ENCODE assay signal across 20 cellular contexts in the genomic region with DNA sequence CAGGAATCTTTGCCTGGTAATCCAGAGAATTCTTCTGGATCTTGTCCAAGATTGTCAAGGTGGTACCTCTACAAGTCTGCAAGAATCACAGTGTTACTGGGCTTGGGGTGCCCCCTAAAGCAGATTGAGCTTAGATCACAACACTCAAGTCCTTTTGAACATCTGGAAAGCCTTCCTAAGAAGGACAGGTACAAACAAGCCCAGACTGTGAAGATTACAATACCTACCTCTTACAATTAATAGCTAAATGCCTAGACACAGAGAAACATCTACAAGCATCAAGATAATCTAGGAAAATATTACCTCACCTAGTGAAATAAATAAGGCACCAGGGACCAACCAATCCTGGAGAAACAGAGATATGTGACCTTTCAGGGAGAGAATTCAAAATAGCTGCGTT. TPM values are rescaled to one million over a fixed set of nuclear protein-coding genes. Genes with fewer than 3 reads are reported as not detected.
"Had no signal": no experiment of that assay in that cellular context is flagged by ENCODE, and none has a peak within 500 bp of the region (broad histone marks: within the 10 kb centered on the region; RNA-seq: fewer than 3 reads in every experiment).

No MANE protein-coding gene starts in this region.

- ATAC-seq: gastroesophageal sphincter; naive thymus-derived CD4-positive, alpha-beta T cell; psoas muscle; sciatic nerve had no signal

- H3K27ac Mint-ChIP-seq: naive thymus-derived CD4-positive, alpha-beta T cell; nephron progenitor cell had no signal

- DNase-seq: cortex of kidney; dorsolateral prefrontal cortex; effector CD8-positive, alpha-beta T cell; naive thymus-derived CD4-positive, alpha-beta T cell; nephron progenitor cell; psoas muscle; retina; stimulated activated CD4-positive, alpha-beta T cell treated with anti-CD3 and anti-CD28 coated beads, Interleukin-2, amount 100 ng/mL, for 24 hours; stimulated activated CD4-positive, alpha-beta T cell treated with anti-CD3 and anti-CD28 coated beads, Interleukin-4, amount 100 ng/mL, for 4 hours; stimulated activated naive CD4-positive, alpha-beta T cell treated with Interleukin-2 at 50 U/mL for 16 hours had no signal

- H3K4me3 ChIP-seq: dorsolateral prefrontal cortex, esophagus muscularis mucosa, gastroesophageal sphincter, psoas muscle had no signal

- H3K4me1 Mint-ChIP-seq: naive thymus-derived CD4-positive, alpha-beta T cell; nephron progenitor cell had no signal

- H3K36me3 ChIP-seq: esophagus muscularis mucosa, gastroesophageal sphincter had no signal

- H3K27me3 ChIP-seq: esophagus muscularis mucosa had no signal

- H3K4me3 Mint-ChIP-seq: naive thymus-derived CD4-positive, alpha-beta T cell; nephron progenitor cell had no signal

- FAIRE-seq: urothelium cell line had no signal

- H3K4me1 ChIP-seq: esophagus muscularis mucosa, gastroesophageal sphincter, psoas muscle had no signal

- H3K27ac ChIP-seq: dorsolateral prefrontal cortex, esophagus muscularis mucosa, gastroesophageal sphincter, psoas muscle had no signal

- H3K9me3 Mint-ChIP-seq: naive thymus-derived CD4-positive, alpha-beta T cell had no signal

- H3K9me3 ChIP-seq: psoas muscle had no signal

RNA-seq across cellular contexts. Expression of gene IL20, which starts 17.5 kb away (rescaled TPM):
- total RNA-seq: dorsolateral prefrontal cortex; esophagus muscularis mucosa; gastroesophageal sphincter; kidney epithelial cell; lung microvascular endothelial cell; mesenteric fat pad; mononuclear cell; naive thymus-derived CD4-positive, alpha-beta T cell; sciatic nerve; skeletal muscle tissue had no signal
- polyA plus RNA-seq: liver; naive thymus-derived CD4-positive, alpha-beta T cell; psoas muscle had no signal

RNA-seq across cellular contexts. Expression of gene IL24, which starts 49.3 kb away (rescaled TPM):
- total RNA-seq: dorsolateral prefrontal cortex, gastroesophageal sphincter, liver, lung microvascular endothelial cell, mesenteric fat pad, sciatic nerve, skeletal muscle tissue had no signal
